1 cellular context compared by ENCODE assay signal in genomic region chr9:125749287-125749935, GRCh38.
TF ChIP-seq lines count a peak whose summit lies in the region.

No MANE protein-coding gene starts in this region.

TF ChIP-seq in GM23338, 12 proteins besides CTCF, POLR2A, EP300 and RAD21 (continued from another document):
- no peak for TF ChIP-seq ZNF462 (CRISPR knock-in tag; IDR thresholded peaks at IDR 0.05)
- TF ChIP-seq NANOG (IDR thresholded peaks at IDR 0.05; ENCODE audit: borderline replicate concordance), result no peak
